Comparison of ENCODE assay signal across 1 cellular context in the genomic region with DNA sequence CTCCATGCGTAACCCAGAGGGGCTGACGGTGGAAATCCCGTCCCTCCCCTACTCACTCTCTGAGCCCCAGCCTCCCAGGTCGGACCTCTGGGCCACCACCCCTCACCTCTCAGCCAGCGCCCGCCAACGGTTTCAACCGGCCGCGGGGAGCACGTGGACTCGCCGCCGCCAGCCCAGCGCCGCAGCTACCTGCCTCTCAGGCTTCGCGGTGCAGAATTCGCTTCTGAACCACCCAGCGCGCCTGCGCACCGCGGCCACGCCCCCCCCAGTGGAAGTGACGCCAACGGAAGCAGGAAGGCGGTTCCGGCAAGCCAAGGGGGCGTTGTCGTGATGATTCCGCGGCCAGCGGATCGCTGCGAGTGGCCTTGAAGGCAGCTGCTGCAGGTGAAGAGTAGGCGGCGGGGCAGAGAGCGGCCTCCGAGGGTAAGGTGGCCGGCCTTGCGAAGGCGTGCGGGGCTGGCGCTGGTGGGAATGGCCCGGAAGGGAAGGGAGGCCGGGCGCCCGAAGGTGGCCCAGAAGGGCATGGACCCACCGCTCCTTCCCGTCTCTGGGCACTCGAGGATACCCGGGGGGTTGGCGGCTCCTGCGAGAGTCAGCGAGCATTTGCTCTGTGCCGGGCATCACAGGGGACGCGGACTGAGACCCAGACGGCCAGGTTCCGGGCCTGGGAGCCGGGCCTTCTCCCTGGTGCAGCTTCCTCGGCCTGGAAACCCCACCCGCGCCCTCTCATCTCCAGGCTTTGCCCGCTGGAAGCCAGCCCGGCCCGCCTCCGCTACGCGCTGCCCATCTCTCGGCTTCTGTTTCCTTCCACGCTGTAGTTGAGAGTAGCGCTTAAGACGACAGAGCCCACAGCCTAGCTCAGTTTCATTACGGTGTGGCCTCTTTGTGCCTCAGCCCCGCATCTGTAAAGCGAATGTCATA.
TF ChIP-seq lines count a peak whose summit lies in the region.

A gene with protein sequence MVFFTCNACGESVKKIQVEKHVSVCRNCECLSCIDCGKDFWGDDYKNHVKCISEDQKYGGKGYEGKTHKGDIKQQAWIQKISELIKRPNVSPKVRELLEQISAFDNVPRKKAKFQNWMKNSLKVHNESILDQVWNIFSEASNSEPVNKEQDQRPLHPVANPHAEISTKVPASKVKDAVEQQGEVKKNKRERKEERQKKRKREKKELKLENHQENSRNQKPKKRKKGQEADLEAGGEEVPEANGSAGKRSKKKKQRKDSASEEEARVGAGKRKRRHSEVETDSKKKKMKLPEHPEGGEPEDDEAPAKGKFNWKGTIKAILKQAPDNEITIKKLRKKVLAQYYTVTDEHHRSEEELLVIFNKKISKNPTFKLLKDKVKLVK (minus strand): TSS at position 225 of the 921 bp plus-strand sequence. CDS start 6,412 bp downstream, outside the sequence.
A gene with protein sequence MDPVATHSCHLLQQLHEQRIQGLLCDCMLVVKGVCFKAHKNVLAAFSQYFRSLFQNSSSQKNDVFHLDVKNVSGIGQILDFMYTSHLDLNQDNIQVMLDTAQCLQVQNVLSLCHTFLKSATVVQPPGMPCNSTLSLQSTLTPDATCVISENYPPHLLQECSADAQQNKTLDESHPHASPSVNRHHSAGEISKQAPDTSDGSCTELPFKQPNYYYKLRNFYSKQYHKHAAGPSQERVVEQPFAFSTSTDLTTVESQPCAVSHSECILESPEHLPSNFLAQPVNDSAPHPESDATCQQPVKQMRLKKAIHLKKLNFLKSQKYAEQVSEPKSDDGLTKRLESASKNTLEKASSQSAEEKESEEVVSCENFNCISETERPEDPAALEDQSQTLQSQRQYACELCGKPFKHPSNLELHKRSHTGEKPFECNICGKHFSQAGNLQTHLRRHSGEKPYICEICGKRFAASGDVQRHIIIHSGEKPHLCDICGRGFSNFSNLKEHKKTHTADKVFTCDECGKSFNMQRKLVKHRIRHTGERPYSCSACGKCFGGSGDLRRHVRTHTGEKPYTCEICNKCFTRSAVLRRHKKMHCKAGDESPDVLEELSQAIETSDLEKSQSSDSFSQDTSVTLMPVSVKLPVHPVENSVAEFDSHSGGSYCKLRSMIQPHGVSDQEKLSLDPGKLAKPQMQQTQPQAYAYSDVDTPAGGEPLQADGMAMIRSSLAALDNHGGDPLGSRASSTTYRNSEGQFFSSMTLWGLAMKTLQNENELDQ (plus strand): TSS at position 322 of the 921 bp plus-strand sequence. CDS start 9,695 bp downstream, outside the sequence.

TF ChIP-seq in HEK293, 187 proteins besides CTCF, POLR2A, EP300 and RAD21 (continued from another document and continues in another):
- TF ChIP-seq, protein P1, sequence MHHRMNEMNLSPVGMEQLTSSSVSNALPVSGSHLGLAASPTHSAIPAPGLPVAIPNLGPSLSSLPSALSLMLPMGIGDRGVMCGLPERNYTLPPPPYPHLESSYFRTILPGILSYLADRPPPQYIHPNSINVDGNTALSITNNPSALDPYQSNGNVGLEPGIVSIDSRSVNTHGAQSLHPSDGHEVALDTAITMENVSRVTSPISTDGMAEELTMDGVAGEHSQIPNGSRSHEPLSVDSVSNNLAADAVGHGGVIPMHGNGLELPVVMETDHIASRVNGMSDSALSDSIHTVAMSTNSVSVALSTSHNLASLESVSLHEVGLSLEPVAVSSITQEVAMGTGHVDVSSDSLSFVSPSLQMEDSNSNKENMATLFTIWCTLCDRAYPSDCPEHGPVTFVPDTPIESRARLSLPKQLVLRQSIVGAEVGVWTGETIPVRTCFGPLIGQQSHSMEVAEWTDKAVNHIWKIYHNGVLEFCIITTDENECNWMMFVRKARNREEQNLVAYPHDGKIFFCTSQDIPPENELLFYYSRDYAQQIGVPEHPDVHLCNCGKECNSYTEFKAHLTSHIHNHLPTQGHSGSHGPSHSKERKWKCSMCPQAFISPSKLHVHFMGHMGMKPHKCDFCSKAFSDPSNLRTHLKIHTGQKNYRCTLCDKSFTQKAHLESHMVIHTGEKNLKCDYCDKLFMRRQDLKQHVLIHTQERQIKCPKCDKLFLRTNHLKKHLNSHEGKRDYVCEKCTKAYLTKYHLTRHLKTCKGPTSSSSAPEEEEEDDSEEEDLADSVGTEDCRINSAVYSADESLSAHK (tag by site-specific recombination; IDR thresholded peaks at IDR 0.05), result no peak
- TF ChIP-seq, protein P2, sequence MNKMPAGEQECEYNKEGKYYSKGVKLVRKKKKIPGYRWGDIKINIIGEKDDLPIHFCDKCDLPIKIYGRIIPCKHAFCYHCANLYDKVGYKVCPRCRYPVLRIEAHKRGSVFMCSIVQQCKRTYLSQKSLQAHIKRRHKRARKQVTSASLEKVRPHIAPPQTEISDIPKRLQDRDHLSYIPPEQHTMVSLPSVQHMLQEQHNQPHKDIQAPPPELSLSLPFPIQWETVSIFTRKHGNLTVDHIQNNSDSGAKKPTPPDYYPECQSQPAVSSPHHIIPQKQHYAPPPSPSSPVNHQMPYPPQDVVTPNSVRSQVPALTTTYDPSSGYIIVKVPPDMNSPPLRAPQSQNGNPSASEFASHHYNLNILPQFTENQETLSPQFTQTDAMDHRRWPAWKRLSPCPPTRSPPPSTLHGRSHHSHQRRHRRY (tag by site-specific recombination; IDR thresholded peaks at IDR 0.05), result no peak
- TF ChIP-seq SP7 (tag by site-specific recombination; IDR thresholded peaks at IDR 0.05), result peak; percentile 42; the same call in 1 of the 2 replicates
- no peak for TF ChIP-seq ZNF37A (tag by site-specific recombination; IDR thresholded peaks at IDR 0.05)
- no peak for TF ChIP-seq GLI2 (tag by site-specific recombination; IDR thresholded peaks at IDR 0.05; ENCODE audit: borderline replicate concordance, low read depth)
- TF ChIP-seq, protein P3, sequence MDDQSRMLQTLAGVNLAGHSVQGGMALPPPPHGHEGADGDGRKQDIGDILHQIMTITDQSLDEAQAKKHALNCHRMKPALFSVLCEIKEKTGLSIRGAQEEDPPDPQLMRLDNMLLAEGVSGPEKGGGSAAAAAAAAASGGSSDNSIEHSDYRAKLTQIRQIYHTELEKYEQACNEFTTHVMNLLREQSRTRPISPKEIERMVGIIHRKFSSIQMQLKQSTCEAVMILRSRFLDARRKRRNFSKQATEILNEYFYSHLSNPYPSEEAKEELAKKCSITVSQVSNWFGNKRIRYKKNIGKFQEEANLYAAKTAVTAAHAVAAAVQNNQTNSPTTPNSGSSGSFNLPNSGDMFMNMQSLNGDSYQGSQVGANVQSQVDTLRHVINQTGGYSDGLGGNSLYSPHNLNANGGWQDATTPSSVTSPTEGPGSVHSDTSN (CRISPR knock-in tag; IDR thresholded peaks at IDR 0.05), result peak; percentile 63; the same call in 1 of the 2 replicates
- 0 out of 2 replicates have a peak, but pooled peaks have one; percentile 18 for TF ChIP-seq ZIC2 (tag by site-specific recombination; IDR thresholded peaks at IDR 0.05)
- no peak for TF ChIP-seq ZNF302 (tag by site-specific recombination; IDR thresholded peaks at IDR 0.05; ENCODE audit: low read depth)
- 0 out of 2 replicates have a peak, but pooled peaks have one; percentile 28 for TF ChIP-seq ZNF600 (tag by site-specific recombination; IDR thresholded peaks at IDR 0.05)
- TF ChIP-seq ZNF785 (tag by site-specific recombination; IDR thresholded peaks at IDR 0.05), result no peak
- TF ChIP-seq, protein P4, sequence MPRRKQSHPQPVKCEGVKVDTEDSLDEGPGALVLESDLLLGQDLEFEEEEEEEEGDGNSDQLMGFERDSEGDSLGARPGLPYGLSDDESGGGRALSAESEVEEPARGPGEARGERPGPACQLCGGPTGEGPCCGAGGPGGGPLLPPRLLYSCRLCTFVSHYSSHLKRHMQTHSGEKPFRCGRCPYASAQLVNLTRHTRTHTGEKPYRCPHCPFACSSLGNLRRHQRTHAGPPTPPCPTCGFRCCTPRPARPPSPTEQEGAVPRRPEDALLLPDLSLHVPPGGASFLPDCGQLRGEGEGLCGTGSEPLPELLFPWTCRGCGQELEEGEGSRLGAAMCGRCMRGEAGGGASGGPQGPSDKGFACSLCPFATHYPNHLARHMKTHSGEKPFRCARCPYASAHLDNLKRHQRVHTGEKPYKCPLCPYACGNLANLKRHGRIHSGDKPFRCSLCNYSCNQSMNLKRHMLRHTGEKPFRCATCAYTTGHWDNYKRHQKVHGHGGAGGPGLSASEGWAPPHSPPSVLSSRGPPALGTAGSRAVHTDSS (tag by site-specific recombination; IDR thresholded peaks at IDR 0.05), result no peak
- no peak for TF ChIP-seq ZNF555 (tag by site-specific recombination; conservative IDR thresholded peaks at IDR 0.05)
- no peak for TF ChIP-seq ZFP3 (tag by site-specific recombination; IDR thresholded peaks at IDR 0.05; ENCODE audit: low read depth)
- no peak for TF ChIP-seq ZNF529 (tag by site-specific recombination; IDR thresholded peaks at IDR 0.05; ENCODE audit: insufficient replicate concordance)
- no peak for TF ChIP-seq ZNF48 (tag by site-specific recombination; IDR thresholded peaks at IDR 0.05)
- TF ChIP-seq, protein P5, sequence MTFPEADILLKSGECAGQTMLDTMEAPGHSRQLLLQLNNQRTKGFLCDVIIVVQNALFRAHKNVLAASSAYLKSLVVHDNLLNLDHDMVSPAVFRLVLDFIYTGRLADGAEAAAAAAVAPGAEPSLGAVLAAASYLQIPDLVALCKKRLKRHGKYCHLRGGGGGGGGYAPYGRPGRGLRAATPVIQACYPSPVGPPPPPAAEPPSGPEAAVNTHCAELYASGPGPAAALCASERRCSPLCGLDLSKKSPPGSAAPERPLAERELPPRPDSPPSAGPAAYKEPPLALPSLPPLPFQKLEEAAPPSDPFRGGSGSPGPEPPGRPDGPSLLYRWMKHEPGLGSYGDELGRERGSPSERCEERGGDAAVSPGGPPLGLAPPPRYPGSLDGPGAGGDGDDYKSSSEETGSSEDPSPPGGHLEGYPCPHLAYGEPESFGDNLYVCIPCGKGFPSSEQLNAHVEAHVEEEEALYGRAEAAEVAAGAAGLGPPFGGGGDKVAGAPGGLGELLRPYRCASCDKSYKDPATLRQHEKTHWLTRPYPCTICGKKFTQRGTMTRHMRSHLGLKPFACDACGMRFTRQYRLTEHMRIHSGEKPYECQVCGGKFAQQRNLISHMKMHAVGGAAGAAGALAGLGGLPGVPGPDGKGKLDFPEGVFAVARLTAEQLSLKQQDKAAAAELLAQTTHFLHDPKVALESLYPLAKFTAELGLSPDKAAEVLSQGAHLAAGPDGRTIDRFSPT (tag by site-specific recombination; IDR thresholded peaks at IDR 0.05), result peak; percentile 40; the same call in 1 of the 2 replicates
- TF ChIP-seq ZNF184 (tag by site-specific recombination; IDR thresholded peaks at IDR 0.05), result no peak
- TF ChIP-seq, protein P6, sequence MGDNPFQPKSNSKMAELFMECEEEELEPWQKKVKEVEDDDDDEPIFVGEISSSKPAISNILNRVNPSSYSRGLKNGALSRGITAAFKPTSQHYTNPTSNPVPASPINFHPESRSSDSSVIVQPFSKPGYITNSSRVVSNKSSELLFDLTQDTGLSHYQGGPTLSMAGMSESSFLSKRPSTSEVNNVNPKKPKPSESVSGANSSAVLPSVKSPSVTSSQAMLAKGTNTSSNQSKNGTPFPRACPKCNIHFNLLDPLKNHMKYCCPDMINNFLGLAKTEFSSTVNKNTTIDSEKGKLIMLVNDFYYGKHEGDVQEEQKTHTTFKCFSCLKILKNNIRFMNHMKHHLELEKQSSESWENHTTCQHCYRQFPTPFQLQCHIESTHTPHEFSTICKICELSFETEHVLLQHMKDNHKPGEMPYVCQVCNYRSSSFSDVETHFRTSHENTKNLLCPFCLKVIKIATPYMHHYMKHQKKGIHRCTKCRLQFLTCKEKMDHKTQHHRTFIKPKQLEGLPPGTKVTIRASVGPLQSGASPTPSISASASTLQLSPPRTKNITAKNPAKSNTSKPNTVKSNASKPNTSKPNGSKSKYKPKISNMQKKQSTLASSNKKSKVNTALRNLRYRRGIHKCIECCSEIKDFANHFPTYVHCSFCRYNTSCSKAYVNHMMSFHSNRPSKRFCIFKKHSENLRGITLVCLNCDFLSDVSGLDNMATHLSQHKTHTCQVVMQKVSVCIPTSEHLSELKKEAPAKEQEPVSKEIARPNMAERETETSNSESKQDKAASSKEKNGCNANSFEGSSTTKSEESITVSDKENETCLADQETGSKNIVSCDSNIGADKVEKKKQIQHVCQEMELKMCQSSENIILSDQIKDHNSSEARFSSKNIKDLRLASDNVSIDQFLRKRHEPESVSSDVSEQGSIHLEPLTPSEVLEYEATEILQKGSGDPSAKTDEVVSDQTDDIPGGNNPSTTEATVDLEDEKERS (tag by site-specific recombination; IDR thresholded peaks at IDR 0.05), result 0 out of 2 replicates have a peak, but pooled peaks have one; percentile 9
- no peak for TF ChIP-seq ZNF830 (tag by site-specific recombination; IDR thresholded peaks at IDR 0.05; ENCODE audit: low read depth)
- no peak for TF ChIP-seq ZNF211 (tag by site-specific recombination; IDR thresholded peaks at IDR 0.05; ENCODE audit: low read depth)
- TF ChIP-seq ZNF521 (tag by site-specific recombination; IDR thresholded peaks at IDR 0.05), result no peak
- TF ChIP-seq ZNF626 (tag by site-specific recombination; IDR thresholded peaks at IDR 0.05), result no peak
- TF ChIP-seq ZNF433 (tag by site-specific recombination; IDR thresholded peaks at IDR 0.05; ENCODE audit: low read depth), result no peak
- no peak for TF ChIP-seq PRDM1 (tag by site-specific recombination; IDR thresholded peaks at IDR 0.05)
- TF ChIP-seq, protein P7, sequence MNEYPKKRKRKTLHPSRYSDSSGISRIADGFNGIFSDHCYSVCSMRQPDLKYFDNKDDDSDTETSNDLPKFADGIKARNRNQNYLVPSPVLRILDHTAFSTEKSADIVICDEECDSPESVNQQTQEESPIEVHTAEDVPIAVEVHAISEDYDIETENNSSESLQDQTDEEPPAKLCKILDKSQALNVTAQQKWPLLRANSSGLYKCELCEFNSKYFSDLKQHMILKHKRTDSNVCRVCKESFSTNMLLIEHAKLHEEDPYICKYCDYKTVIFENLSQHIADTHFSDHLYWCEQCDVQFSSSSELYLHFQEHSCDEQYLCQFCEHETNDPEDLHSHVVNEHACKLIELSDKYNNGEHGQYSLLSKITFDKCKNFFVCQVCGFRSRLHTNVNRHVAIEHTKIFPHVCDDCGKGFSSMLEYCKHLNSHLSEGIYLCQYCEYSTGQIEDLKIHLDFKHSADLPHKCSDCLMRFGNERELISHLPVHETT (tag by site-specific recombination; IDR thresholded peaks at IDR 0.05), result no peak
- TF ChIP-seq ZNF510 (tag by site-specific recombination; IDR thresholded peaks at IDR 0.05; ENCODE audit: insufficient replicate concordance), result no peak
- TF ChIP-seq ZNF248 (tag by site-specific recombination; IDR thresholded peaks at IDR 0.05), result no peak
